ENCODE assay signal across 2 cellular contexts in genomic region chr4:51843309-51844156, GRCh38.
TF ChIP-seq lines count a peak whose summit lies in the region.

No MANE protein-coding gene starts in this region.

TF ChIP-seq in WTC11, 78 proteins besides CTCF, POLR2A, EP300 and RAD21 (continued from another document):
- TF ChIP-seq, protein P1, sequence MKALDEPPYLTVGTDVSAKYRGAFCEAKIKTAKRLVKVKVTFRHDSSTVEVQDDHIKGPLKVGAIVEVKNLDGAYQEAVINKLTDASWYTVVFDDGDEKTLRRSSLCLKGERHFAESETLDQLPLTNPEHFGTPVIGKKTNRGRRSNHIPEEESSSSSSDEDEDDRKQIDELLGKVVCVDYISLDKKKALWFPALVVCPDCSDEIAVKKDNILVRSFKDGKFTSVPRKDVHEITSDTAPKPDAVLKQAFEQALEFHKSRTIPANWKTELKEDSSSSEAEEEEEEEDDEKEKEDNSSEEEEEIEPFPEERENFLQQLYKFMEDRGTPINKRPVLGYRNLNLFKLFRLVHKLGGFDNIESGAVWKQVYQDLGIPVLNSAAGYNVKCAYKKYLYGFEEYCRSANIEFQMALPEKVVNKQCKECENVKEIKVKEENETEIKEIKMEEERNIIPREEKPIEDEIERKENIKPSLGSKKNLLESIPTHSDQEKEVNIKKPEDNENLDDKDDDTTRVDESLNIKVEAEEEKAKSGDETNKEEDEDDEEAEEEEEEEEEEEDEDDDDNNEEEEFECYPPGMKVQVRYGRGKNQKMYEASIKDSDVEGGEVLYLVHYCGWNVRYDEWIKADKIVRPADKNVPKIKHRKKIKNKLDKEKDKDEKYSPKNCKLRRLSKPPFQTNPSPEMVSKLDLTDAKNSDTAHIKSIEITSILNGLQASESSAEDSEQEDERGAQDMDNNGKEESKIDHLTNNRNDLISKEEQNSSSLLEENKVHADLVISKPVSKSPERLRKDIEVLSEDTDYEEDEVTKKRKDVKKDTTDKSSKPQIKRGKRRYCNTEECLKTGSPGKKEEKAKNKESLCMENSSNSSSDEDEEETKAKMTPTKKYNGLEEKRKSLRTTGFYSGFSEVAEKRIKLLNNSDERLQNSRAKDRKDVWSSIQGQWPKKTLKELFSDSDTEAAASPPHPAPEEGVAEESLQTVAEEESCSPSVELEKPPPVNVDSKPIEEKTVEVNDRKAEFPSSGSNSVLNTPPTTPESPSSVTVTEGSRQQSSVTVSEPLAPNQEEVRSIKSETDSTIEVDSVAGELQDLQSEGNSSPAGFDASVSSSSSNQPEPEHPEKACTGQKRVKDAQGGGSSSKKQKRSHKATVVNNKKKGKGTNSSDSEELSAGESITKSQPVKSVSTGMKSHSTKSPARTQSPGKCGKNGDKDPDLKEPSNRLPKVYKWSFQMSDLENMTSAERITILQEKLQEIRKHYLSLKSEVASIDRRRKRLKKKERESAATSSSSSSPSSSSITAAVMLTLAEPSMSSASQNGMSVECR (CRISPR knock-in tag; IDR thresholded peaks at IDR 0.05; ENCODE audit: borderline replicate concordance): no peak
- TF ChIP-seq, protein P2, sequence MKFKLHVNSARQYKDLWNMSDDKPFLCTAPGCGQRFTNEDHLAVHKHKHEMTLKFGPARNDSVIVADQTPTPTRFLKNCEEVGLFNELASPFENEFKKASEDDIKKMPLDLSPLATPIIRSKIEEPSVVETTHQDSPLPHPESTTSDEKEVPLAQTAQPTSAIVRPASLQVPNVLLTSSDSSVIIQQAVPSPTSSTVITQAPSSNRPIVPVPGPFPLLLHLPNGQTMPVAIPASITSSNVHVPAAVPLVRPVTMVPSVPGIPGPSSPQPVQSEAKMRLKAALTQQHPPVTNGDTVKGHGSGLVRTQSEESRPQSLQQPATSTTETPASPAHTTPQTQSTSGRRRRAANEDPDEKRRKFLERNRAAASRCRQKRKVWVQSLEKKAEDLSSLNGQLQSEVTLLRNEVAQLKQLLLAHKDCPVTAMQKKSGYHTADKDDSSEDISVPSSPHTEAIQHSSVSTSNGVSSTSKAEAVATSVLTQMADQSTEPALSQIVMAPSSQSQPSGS (CRISPR knock-in tag; IDR thresholded peaks at IDR 0.05; ENCODE audit: borderline replicate concordance, low read depth): no peak
- TF ChIP-seq ZNF263 (CRISPR knock-in tag; IDR thresholded peaks at IDR 0.05; ENCODE audit: low read depth) (no peak), ZNF317 (CRISPR knock-in tag; IDR thresholded peaks at IDR 0.05; ENCODE audit: borderline replicate concordance, low read depth) (no peak), ZNF425 (CRISPR knock-in tag; conservative IDR thresholded peaks at IDR 0.05) (no peak), KAT7 (CRISPR knock-in tag; IDR thresholded peaks at IDR 0.05; ENCODE audit: borderline replicate concordance) (no peak), JAZF1 (CRISPR knock-in tag; IDR thresholded peaks at IDR 0.05) (no peak), GABPB1 (CRISPR knock-in tag; IDR thresholded peaks at IDR 0.05) (no peak)
- TF ChIP-seq, protein P3, sequence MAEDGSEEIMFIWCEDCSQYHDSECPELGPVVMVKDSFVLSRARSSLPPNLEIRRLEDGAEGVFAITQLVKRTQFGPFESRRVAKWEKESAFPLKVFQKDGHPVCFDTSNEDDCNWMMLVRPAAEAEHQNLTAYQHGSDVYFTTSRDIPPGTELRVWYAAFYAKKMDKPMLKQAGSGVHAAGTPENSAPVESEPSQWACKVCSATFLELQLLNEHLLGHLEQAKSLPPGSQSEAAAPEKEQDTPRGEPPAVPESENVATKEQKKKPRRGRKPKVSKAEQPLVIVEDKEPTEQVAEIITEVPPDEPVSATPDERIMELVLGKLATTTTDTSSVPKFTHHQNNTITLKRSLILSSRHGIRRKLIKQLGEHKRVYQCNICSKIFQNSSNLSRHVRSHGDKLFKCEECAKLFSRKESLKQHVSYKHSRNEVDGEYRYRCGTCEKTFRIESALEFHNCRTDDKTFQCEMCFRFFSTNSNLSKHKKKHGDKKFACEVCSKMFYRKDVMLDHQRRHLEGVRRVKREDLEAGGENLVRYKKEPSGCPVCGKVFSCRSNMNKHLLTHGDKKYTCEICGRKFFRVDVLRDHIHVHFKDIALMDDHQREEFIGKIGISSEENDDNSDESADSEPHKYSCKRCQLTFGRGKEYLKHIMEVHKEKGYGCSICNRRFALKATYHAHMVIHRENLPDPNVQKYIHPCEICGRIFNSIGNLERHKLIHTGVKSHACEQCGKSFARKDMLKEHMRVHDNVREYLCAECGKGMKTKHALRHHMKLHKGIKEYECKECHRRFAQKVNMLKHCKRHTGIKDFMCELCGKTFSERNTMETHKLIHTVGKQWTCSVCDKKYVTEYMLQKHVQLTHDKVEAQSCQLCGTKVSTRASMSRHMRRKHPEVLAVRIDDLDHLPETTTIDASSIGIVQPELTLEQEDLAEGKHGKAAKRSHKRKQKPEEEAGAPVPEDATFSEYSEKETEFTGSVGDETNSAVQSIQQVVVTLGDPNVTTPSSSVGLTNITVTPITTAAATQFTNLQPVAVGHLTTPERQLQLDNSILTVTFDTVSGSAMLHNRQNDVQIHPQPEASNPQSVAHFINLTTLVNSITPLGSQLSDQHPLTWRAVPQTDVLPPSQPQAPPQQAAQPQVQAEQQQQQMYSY (CRISPR knock-in tag; IDR thresholded peaks at IDR 0.05): no peak
TF ChIP-seq in WTC11: peak in this region for 0.

TF ChIP-seq in HepG2, 621 proteins besides CTCF, POLR2A, EP300 and RAD21 (continued from another document and continues in another):
- no peak for TF ChIP-seq AHDC1 (CRISPR knock-in tag; IDR thresholded peaks at IDR 0.05; ENCODE audit: borderline replicate concordance)
- TF ChIP-seq TOPORS (CRISPR knock-in tag; IDR thresholded peaks at IDR 0.05): 0 out of 2 replicates have a peak, but pooled peaks have one; percentile 3
- TF ChIP-seq ZNF737 (CRISPR knock-in tag; IDR thresholded peaks at IDR 0.05; ENCODE audit: borderline replicate concordance): no peak
- no peak for TF ChIP-seq MTF1 (CRISPR knock-in tag; IDR thresholded peaks at IDR 0.05)
- TF ChIP-seq ZZZ3 (CRISPR knock-in tag; IDR thresholded peaks at IDR 0.05; ENCODE audit: borderline replicate concordance): no peak
- TF ChIP-seq TARDBP (CRISPR knock-in tag; IDR thresholded peaks at IDR 0.05): 0 out of 2 replicates have a peak, but pooled peaks have one; percentile 5
- TF ChIP-seq, protein P4, sequence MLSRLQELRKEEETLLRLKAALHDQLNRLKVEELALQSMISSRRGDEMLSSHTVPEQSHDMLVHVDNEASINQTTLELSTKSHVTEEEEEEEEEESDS (CRISPR knock-in tag; IDR thresholded peaks at IDR 0.05; ENCODE audit: borderline replicate concordance): no peak
- no peak for TF ChIP-seq SRF (IDR thresholded peaks at IDR 0.05; ENCODE audit: low read depth, low read length)
- TF ChIP-seq PRPF4 (IDR thresholded peaks at IDR 0.05; ENCODE audit: low read depth, low read length, poor library complexity, severe bottlenecking): peak; percentile 56
- no peak for TF ChIP-seq ZNF569 (CRISPR knock-in tag; IDR thresholded peaks at IDR 0.05; ENCODE audit: borderline replicate concordance)
- TF ChIP-seq, protein P5, sequence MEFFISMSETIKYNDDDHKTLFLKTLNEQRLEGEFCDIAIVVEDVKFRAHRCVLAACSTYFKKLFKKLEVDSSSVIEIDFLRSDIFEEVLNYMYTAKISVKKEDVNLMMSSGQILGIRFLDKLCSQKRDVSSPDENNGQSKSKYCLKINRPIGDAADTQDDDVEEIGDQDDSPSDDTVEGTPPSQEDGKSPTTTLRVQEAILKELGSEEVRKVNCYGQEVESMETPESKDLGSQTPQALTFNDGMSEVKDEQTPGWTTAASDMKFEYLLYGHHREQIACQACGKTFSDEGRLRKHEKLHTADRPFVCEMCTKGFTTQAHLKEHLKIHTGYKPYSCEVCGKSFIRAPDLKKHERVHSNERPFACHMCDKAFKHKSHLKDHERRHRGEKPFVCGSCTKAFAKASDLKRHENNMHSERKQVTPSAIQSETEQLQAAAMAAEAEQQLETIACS (CRISPR knock-in tag; IDR thresholded peaks at IDR 0.05): no peak
- 0 out of 2 replicates have a peak, but pooled peaks have one; percentile 1 for TF ChIP-seq CBFB (CRISPR knock-in tag; IDR thresholded peaks at IDR 0.05)
- TF ChIP-seq E2F5 (CRISPR knock-in tag; conservative IDR thresholded peaks at IDR 0.05): no peak
- no peak for TF ChIP-seq ZNF292 (CRISPR knock-in tag; IDR thresholded peaks at IDR 0.05; ENCODE audit: borderline replicate concordance, low read depth)
- no peak for TF ChIP-seq PHF21A (CRISPR knock-in tag; IDR thresholded peaks at IDR 0.05)
- TF ChIP-seq PPARG (CRISPR knock-in tag; conservative IDR thresholded peaks at IDR 0.05): no peak
- no peak for TF ChIP-seq NFE2 (CRISPR knock-in tag; IDR thresholded peaks at IDR 0.05)
- peak; percentile 20; the same call in 1 of the 2 replicates for TF ChIP-seq PATZ1 (CRISPR knock-in tag; IDR thresholded peaks at IDR 0.05)
- no peak for TF ChIP-seq ATAD3A (CRISPR knock-in tag; IDR thresholded peaks at IDR 0.05)
- TF ChIP-seq HHEX (CRISPR knock-in tag; IDR thresholded peaks at IDR 0.05): no peak
